8 cellular contexts compared by ENCODE assay signal in the genomic region with DNA sequence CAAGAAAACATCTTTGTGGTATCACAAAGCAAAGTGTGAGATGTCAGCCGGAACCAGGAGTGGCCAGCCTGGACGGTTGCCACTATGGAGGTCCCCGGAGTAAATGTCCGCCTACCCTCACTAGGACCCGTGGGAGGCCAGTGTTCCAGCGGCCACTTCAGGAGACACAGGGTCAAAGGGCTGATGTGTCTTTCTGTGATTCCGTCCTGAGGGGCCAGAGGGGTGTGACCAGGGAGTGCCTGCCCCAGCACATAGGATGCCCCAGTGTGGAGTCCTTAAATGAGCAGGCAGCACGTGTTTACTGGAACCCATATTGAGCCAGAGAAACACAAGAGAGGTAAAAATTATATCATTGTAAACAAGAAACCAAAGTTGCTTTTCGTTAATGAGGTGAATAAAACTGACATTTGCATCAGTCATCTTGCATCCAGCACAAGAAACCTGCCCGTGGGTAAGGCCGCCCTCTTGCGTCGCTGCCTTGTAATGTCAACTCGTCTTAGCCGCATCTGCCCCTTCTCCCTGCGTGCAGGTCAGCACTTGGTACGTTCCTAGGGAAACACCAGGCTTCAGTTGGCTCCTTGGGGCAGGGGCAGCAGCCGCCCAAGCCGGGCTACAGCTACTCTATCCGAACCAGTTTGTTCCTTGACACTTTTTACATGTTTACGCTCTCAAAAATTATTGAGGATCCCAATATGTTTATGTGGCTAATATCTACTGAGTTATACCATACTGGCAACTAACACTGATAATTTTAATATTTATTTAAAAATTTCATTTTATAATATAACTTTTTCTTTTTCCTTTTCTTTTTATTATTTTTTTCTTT. TPM values are rescaled to one million over a fixed set of nuclear protein-coding genes. Genes with fewer than 3 reads are reported as not detected.
DNase-seq lines count a peak whose midpoint lies in the region; ATAC-seq and TF ChIP-seq lines count a peak whose summit lies in the region.

No MANE protein-coding gene starts in this region.

- H3K4me2 ChIP-seq in OCI-LY3 (ENCODE audit: low read length), result peak overlapping the region; percentile 45

- H3K4me3 Mint-ChIP-seq in natural killer cell, result no peak overlapping the region
- no peak overlapping the region for H3K4me3 Mint-ChIP-seq in stimulated activated effector memory CD8-positive, alpha-beta T cell treated with anti-CD3 and anti-CD28 coated beads, Interleukin-12 subunit alpha, Interleukin-12 subunit beta, amount 100 ng/mL, for 72 hours

- TF ChIP-seq CTCF in OCI-LY3 (IDR thresholded peaks at IDR 0.05; ENCODE audit: low read depth, low read length) (peak; percentile 94), esophagus muscularis mucosa (IDR thresholded peaks at IDR 0.05) (peak; percentile 85 to 91 (median 90)), natural killer cell (IDR thresholded peaks at IDR 0.05) (peak; percentile 72)

- H4K20me1 ChIP-seq in OCI-LY3 (ENCODE audit: insufficient read depth, low read length), result no peaks in the 10 kb centered on the region

- H3K9me3 ChIP-seq in OCI-LY3 (ENCODE audit: insufficient read depth, low read length), result no peaks in the 10 kb centered on the region
- peaks cover 0 to 8% (median 2%) of the 10 kb centered on the region in 4 donors for H3K9me3 ChIP-seq in esophagus muscularis mucosa

- H2AFZ ChIP-seq in OCI-LY3 (ENCODE audit: low read depth, low read length), result no peak overlapping the region

- H3K36me3 Mint-ChIP-seq in natural killer cell, result no peaks in the 10 kb centered on the region
- H3K36me3 Mint-ChIP-seq in stimulated activated effector memory CD8-positive, alpha-beta T cell treated with anti-CD3 and anti-CD28 coated beads, Interleukin-12 subunit alpha, Interleukin-12 subunit beta, amount 100 ng/mL, for 72 hours, result no peaks in the 10 kb centered on the region

- peaks cover 0 to 16% of the 10 kb centered on the region in 2 donors for H3K27me3 Mint-ChIP-seq in natural killer cell (ENCODE audit: low read depth in 2 of 2)

- ATAC-seq in GM21529 (IDR thresholded peaks at IDR 0.05; ENCODE audit: unreplicated experiment) (peak; percentile 95), natural killer cell (peak; percentile 86 to 100 (median 98))
- peak; percentile 86 for ATAC-seq in stimulated activated effector memory CD8-positive, alpha-beta T cell treated with anti-CD3 and anti-CD28 coated beads, Interleukin-12 subunit alpha, Interleukin-12 subunit beta, amount 100 ng/mL, for 72 hours

- TF ChIP-seq EP300 in esophagus muscularis mucosa (IDR thresholded peaks at IDR 0.05), result no peak

- H3K4me3 ChIP-seq in OCI-LY3 (ENCODE audit: low read length) (no peak overlapping the region), esophagus muscularis mucosa (no peak overlapping the region)

- no peak for TF ChIP-seq POLR2A in esophagus muscularis mucosa (IDR thresholded peaks at IDR 0.05; ENCODE audit: low read depth)

- no peaks in the 10 kb centered on the region for H3K79me2 ChIP-seq in OCI-LY3 (ENCODE audit: low read length)

- H3K9me3 Mint-ChIP-seq in natural killer cell, result no peaks in the 10 kb centered on the region
- no peaks in the 10 kb centered on the region for H3K9me3 Mint-ChIP-seq in stimulated activated effector memory CD8-positive, alpha-beta T cell treated with anti-CD3 and anti-CD28 coated beads, Interleukin-12 subunit alpha, Interleukin-12 subunit beta, amount 100 ng/mL, for 72 hours

- DNase-seq in DMS153 (lab: John Stamatoyannopoulos, UW), result peak; percentile 40
- DNase-seq in HuH-7.5 (ENCODE audit: low spot score), result peak; percentile 88
- DNase-seq in activated CD8-positive, alpha-beta memory T cell treated with anti-CD3 and anti-CD28 coated beads, Interleukin-2, amount 50 U/mL, for 48 hours, result peak; percentile 86
- peak; percentile 95 for DNase-seq in esophagus muscularis mucosa (ENCODE audit: extremely low spot score)
- peak; percentile 59 for DNase-seq in natural killer cell
- DNase-seq in stimulated activated effector memory CD8-positive, alpha-beta T cell treated with anti-CD3 and anti-CD28 coated beads, Interleukin-12 subunit alpha, Interleukin-12 subunit beta, amount 100 ng/mL, for 72 hours (ENCODE audit: low spot score in 2 of 2), result peak; percentile 52 to 87

- intact Hi-C loops in esophagus muscularis mucosa (cut with DNase I) (loop anchor here (1.0 kb wide), 1 partner anchor 83 kb away; no protein-coding TSS in a partner anchor), natural killer cell (cut with micrococcal nuclease) (loop anchor here (1.0 to 5.0 kb wide), 4 partner anchors 83 to 1576 kb away; partner anchors contain the start of gene TTC32)

- no peak overlapping the region for H3K9ac ChIP-seq in OCI-LY3 (ENCODE audit: low read length)

- H3K27me3 ChIP-seq in OCI-LY3 (ENCODE audit: low read depth, low read length), result 0 out of 2 replicates have a peak, but pooled peaks cover 5% of the 10 kb centered on the region
- peaks cover 0 to 5% (median 0%) of the 10 kb centered on the region in 4 donors for H3K27me3 ChIP-seq in esophagus muscularis mucosa

- H3K36me3 ChIP-seq in OCI-LY3 (replicated peaks; ENCODE audit: low read depth, low read length) (no peaks in the 10 kb centered on the region), esophagus muscularis mucosa (no peaks in the 10 kb centered on the region)

- 13% methylated on average over 15 of the region's 21 CpGs for WGBS in esophagus muscularis mucosa

- H3K4me1 ChIP-seq in OCI-LY3 (ENCODE audit: low read length) (peaks cover 10% of the 10 kb centered on the region), esophagus muscularis mucosa (peaks cover 3 to 15% (median 8%) of the 10 kb centered on the region in 4 donors)

- no peak overlapping the region for H3K27ac ChIP-seq in OCI-LY3 (ENCODE audit: low read length)
- no peak overlapping the region for H3K27ac ChIP-seq in esophagus muscularis mucosa (replicated peaks in 1 of 4)

- H3K4me1 Mint-ChIP-seq in natural killer cell, result peaks cover 0 to 6% of the 10 kb centered on the region in 2 donors
- peaks cover 11% of the 10 kb centered on the region for H3K4me1 Mint-ChIP-seq in stimulated activated effector memory CD8-positive, alpha-beta T cell treated with anti-CD3 and anti-CD28 coated beads, Interleukin-12 subunit alpha, Interleukin-12 subunit beta, amount 100 ng/mL, for 72 hours

- no peak overlapping the region for H3K27ac Mint-ChIP-seq in natural killer cell
- no peak overlapping the region for H3K27ac Mint-ChIP-seq in stimulated activated effector memory CD8-positive, alpha-beta T cell treated with anti-CD3 and anti-CD28 coated beads, Interleukin-12 subunit alpha, Interleukin-12 subunit beta, amount 100 ng/mL, for 72 hours

RNA-seq across cellular contexts. Expression of gene LAPTM4A, which starts 46.7 kb away (rescaled TPM):
- total RNA-seq in esophagus muscularis mucosa, result 100 to 1,000 TPM; 154 to 215 (median 192) TPM
- 10 to 100 TPM; 60.6 to 98.4 (median 75.0) TPM for total RNA-seq in natural killer cell

Comparison
In these comparisons a context has a peak if more than half of its experiments do, and no peak if none do; other contexts are left out.
1. DNase-seq: peak in every context shown above with its lines; median percentile 95 in esophagus muscularis mucosa; 88 in HuH-7.5; 86 in activated CD8-positive, alpha-beta memory T cell treated with anti-CD3 and anti-CD28 coated beads, Interleukin-2, amount 50 U/mL, for 48 hours; 70 in stimulated activated effector memory CD8-positive, alpha-beta T cell treated with anti-CD3 and anti-CD28 coated beads, Interleukin-12 subunit alpha, Interleukin-12 subunit beta, amount 100 ng/mL, for 72 hours; 59 in natural killer cell; 40 in DMS153.